22 cellular contexts compared by ENCODE assay signal in the genomic region with DNA sequence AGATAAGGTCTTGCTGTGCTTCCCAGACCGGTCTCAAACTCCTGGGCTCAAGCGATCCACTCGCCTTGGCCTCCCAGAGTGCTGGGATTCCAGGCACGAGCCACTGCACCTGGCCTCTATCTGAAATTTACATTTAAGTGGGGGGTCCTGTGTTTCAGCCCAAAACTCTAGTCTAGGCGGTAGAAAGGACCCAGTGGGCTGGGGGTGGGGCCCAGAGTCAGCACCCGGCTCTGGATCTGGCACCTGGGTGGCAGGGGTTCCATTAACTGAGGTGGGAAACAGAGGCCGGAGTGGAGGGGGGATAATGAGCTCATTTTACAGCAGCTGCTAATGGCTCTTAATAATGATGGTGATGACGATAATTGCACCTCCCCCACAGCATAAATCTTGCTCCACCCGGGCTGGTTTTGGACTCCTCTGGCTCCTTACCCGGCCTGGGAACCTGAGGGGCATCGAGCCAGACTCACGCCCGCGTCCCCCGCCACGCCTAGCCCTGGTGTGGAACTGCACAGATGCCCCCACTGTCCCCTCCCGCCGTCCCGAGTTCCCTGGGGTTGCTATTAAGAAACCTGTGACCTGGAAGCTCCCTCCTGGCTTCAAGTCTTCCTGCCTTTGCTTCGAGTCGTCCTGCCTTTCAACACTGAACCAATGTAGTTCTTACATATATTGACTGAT. TPM values are rescaled to one million over a fixed set of nuclear protein-coding genes. Genes with fewer than 3 reads are reported as not detected.
DNase-seq lines count a peak whose midpoint lies in the region; ATAC-seq, FAIRE-seq and TF ChIP-seq lines count a peak whose summit lies in the region.
"Had no signal": no experiment of that assay in that cellular context is flagged by ENCODE, and none has a peak within 500 bp of the region (broad histone marks: within the 10 kb centered on the region; RNA-seq: fewer than 3 reads in every experiment).

No MANE protein-coding gene starts in this region.

- no peaks in the 10 kb centered on the region for H3K36me3 ChIP-seq in CD4-positive, CD25-positive, alpha-beta regulatory T cell (ENCODE audit: control insufficient read depth, insufficient read depth, low read length)
- H3K36me3 ChIP-seq in H7 (replicated peaks; ENCODE audit: control insufficient read depth, insufficient read depth, low read length) (no peaks in the 10 kb centered on the region), kidney (ENCODE audit: control insufficient read depth in 1 of 2, insufficient read depth in 2 of 2, low read length in 2 of 2) (no peaks in the 10 kb centered on the region)
- H3K36me3 ChIP-seq: BLaER1, HAP-1 had no signal

- H3K9me3 ChIP-seq in CD4-positive, CD25-positive, alpha-beta regulatory T cell (ENCODE audit: control insufficient read depth in 2 of 2, low read length in 2 of 2): no peaks in the 10 kb centered on the region
- H3K9me3 ChIP-seq in kidney (ENCODE audit: control insufficient read depth in 1 of 2, low read length in 2 of 2): no peaks in the 10 kb centered on the region
- H3K9me3 ChIP-seq: BLaER1, HAP-1 had no signal

- no peaks in the 10 kb centered on the region for H3K27me3 ChIP-seq in CD4-positive, CD25-positive, alpha-beta regulatory T cell (ENCODE audit: control insufficient read depth, insufficient read depth, low read length)
- H3K27me3 ChIP-seq in H7 (ENCODE audit: control insufficient read depth, insufficient read depth, low read length): no peaks in the 10 kb centered on the region
- H3K27me3 ChIP-seq: BLaER1 had no signal

- no peak for DNase-seq in CD4-positive, CD25-positive, alpha-beta regulatory T cell
- DNase-seq in H7: peak; percentile 78
- DNase-seq in kidney: peak; percentile 52
- no peak for DNase-seq in omental fat pad (ENCODE audit: low spot score)
- no peak for DNase-seq in DMS53 treated with DMSO at 0.1 percent for 48 hours (lab: John Stamatoyannopoulos, UW; ENCODE audit: unreplicated experiment)
- no peak for DNase-seq in GM19240 (ENCODE audit: insufficient read length, low spot score)
- DNase-seq in HT-29 (ENCODE audit: low spot score): no peak
- DNase-seq: CD4-positive, alpha-beta T cell; CD8-positive, alpha-beta memory T cell; DMS53; DND-41; GOT3; HFFc6 had no signal

- H3K27ac ChIP-seq in CD4-positive, CD25-positive, alpha-beta regulatory T cell (ENCODE audit: insufficient read depth, low read length, poor library complexity, severe bottlenecking): no peak overlapping the region
- no peak overlapping the region for H3K27ac ChIP-seq in kidney (ENCODE audit: low read depth in 2 of 2, low read length in 2 of 2)
- H3K27ac ChIP-seq: 22Rv1, BLaER1, C4-2B had no signal

- H3K4me3 Mint-ChIP-seq in CD4-positive, CD25-positive, alpha-beta regulatory T cell: no peak overlapping the region
- H3K4me3 Mint-ChIP-seq: B cell; CD4-positive, alpha-beta T cell; CD8-positive, alpha-beta memory T cell; HFFc6 had no signal

- H3K4me1 Mint-ChIP-seq in CD4-positive, CD25-positive, alpha-beta regulatory T cell: peaks cover 0 to 3% (median 0%) of the 10 kb centered on the region in 4 donors
- H3K4me1 Mint-ChIP-seq: CD8-positive, alpha-beta memory T cell had no signal

- TF ChIP-seq CTCF in kidney (IDR thresholded peaks at IDR 0.05; ENCODE audit: borderline replicate concordance, extremely low read depth, insufficient read depth): no peak
- no peak for TF ChIP-seq CTCF in omental fat pad (IDR thresholded peaks at IDR 0.05)

- H3K4me3 ChIP-seq in CD4-positive, CD25-positive, alpha-beta regulatory T cell (ENCODE audit: low read depth, low read length): no peak overlapping the region
- H3K4me3 ChIP-seq in H7 (ENCODE audit: insufficient read depth, low read depth, low read length) (no peak overlapping the region), kidney (ENCODE audit: low read length in 2 of 2) (no peak overlapping the region)
- H3K4me3 ChIP-seq: BLaER1, HAP-1 had no signal

- H3K27me3 Mint-ChIP-seq in CD4-positive, CD25-positive, alpha-beta regulatory T cell: no peaks in the 10 kb centered on the region
- H3K27me3 Mint-ChIP-seq: B cell; CD4-positive, alpha-beta T cell had no signal

- H3K36me3 Mint-ChIP-seq in CD4-positive, CD25-positive, alpha-beta regulatory T cell: no peaks in the 10 kb centered on the region

- H3K9ac ChIP-seq in kidney (ENCODE audit: low read length in 2 of 2): no peak overlapping the region
- H3K9ac ChIP-seq: BLaER1 had no signal

- no peaks in the 10 kb centered on the region for H3K4me1 ChIP-seq in CD4-positive, CD25-positive, alpha-beta regulatory T cell (ENCODE audit: control insufficient read depth, insufficient read depth, low read length, poor library complexity, severe bottlenecking)
- H3K4me1 ChIP-seq in kidney (ENCODE audit: control insufficient read depth in 1 of 2, insufficient read depth in 1 of 2, low read depth in 1 of 2, low read length in 2 of 2): no peaks in the 10 kb centered on the region
- H3K4me1 ChIP-seq: HAP-1 had no signal

- intact Hi-C loops in kidney (cut with DNase I): no loop called here

- ATAC-seq in CD4-positive, CD25-positive, alpha-beta regulatory T cell (ENCODE audit: low read depth in 2 of 2): no peak
- ATAC-seq in omental fat pad (ENCODE audit: low FRiP score) (peak; percentile 20), GM19455 (IDR thresholded peaks at IDR 0.05; ENCODE audit: unreplicated experiment) (no peak)

- no peaks in the 10 kb centered on the region for H3K9me3 Mint-ChIP-seq in CD4-positive, CD25-positive, alpha-beta regulatory T cell
- H3K9me3 Mint-ChIP-seq: CD4-positive, alpha-beta T cell; CD8-positive, alpha-beta memory T cell; HFFc6 had no signal

- peak overlapping the region in 2 of 3 donors; percentile 43 to 48 for H3K27ac Mint-ChIP-seq in CD4-positive, CD25-positive, alpha-beta regulatory T cell
- H3K27ac Mint-ChIP-seq: B cell; CD4-positive, alpha-beta T cell; CD8-positive, alpha-beta memory T cell; HFFc6 had no signal

- no peak for FAIRE-seq in kidney (lab: Jason Lieb, UNC)
- FAIRE-seq: A204.1, G401.6, GM12892 had no signal

RNA-seq across cellular contexts. Expression of gene KLF2, which starts 17.8 kb away (rescaled TPM):
- 725 TPM for total RNA-seq in CD4-positive, CD25-positive, alpha-beta regulatory T cell
- 100 to 1,000 TPM in 2 of 4 donors, 10 to 100 TPM in 2; 95.1 to 139 (median 118) TPM for polyA plus RNA-seq in CD4-positive, CD25-positive, alpha-beta regulatory T cell
- not detected in 2 replicates for total RNA-seq in H7 (2014; rRNA removed; shearing (Covaris generic))
- 131 TPM for total RNA-seq in kidney
- 114 TPM for polyA plus RNA-seq in kidney (ENCODE audit: insufficient read depth, low read depth, low replicate concordance)
- 100 to 1,000 TPM in 2 of 4 donors, 10 to 100 TPM in 2; 61.1 to 160 (median 85.9) TPM for total RNA-seq in omental fat pad
- total RNA-seq in HT-29 (2014; rRNA removed; shearing (Covaris generic)): 3.5 and 5.9 TPM in 2 replicates

Comparison
In these comparisons a context has a peak if more than half of its experiments do, and no peak if none do; other contexts are left out.
1. DNase-seq: peak in H7 (single experiment) and kidney (single experiment); none in CD4-positive, CD25-positive, alpha-beta regulatory T cell (0 of 3), omental fat pad (single experiment), DMS53 treated with DMSO at 0.1 percent for 48 hours (single experiment), GM19240 (single experiment) and HT-29 (single experiment).